17 cellular contexts compared by ENCODE assay signal in the genomic region with DNA sequence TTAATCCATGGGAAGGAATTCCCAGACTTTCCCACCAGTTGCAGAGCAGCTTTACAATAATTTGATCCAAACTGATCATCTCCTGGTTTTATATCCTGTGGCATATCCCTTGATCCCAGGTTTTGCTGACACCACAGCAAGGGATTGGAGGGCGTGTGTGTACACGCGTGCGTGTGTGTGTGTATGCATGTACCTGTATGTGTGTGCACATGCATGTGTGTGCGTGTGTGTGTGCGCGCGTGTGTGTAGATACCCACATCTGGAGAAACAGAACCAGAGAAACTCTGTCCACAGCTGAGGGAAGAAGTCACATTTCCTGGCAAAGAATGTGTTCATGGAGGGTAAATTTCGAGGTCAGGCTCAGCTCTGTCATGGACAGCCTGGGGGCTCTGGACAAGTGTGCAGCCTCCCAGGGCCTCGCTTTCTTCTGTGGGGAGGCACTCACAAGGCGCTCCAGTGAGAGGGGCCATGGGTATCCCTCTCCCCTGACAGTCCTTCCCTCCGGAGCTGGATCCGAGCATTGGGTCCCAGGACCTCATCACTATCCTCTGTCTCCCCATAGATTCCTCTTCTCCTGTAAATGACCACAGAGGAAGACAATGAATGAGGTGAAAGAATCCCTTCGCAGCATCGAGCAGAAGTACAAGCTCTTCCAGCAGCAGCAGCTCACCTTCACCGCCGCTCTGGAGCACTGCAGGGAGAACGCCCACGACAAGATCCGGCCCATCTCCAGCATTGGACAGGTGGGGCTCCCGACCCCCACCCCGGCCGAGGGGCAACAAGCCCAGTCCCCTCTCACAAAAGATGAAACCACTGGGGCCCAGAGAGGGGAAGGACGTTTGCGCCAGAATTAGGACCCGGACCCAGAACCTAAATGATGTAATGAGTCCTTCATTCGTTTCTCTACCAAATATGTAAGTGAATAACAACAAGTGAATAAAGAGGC. TPM values are rescaled to one million over a fixed set of nuclear protein-coding genes. Genes with fewer than 3 reads are reported as not detected.
DNase-seq lines count a peak whose midpoint lies in the region; ATAC-seq and TF ChIP-seq lines count a peak whose summit lies in the region.
"Had no signal": no experiment of that assay in that cellular context is flagged by ENCODE, and none has a peak within 500 bp of the region (broad histone marks: within the 10 kb centered on the region; RNA-seq: fewer than 3 reads in every experiment).

No MANE protein-coding gene starts in this region.

- no peak overlapping the region for H4K8ac ChIP-seq in neuronal stem cell (ENCODE audit: low read depth, low read length)

- H3K27me3 ChIP-seq in BLaER1 treated with 17β-estradiol and CSF1 and Interleukin-3, amounts not matched to agents 10 nM and 100 nM, result no peaks in the 10 kb centered on the region
- H3K27me3 ChIP-seq in neuronal stem cell (ENCODE audit: control insufficient read depth in 3 of 3, insufficient read depth in 3 of 3, low read depth in 1 of 3, low read length in 3 of 3), result no peaks in the 10 kb centered on the region
- H3K27me3 ChIP-seq: BE2C had no signal

- H4K20me1 ChIP-seq in BLaER1 treated with 17β-estradiol and CSF1 and Interleukin-3, amounts not matched to agents 10 nM and 100 nM, result no peaks in the 10 kb centered on the region

- H3K9ac ChIP-seq in BLaER1 treated with 17β-estradiol and CSF1 and Interleukin-3, amounts not matched to agents 10 nM and 100 nM, result peak overlapping the region in 8 of 11 experiments; percentile 1 to 96 (median 55); a peak in 7 of 22 replicates
- H3K9ac ChIP-seq in neuronal stem cell (ENCODE audit: low read depth, low read length, poor library complexity), result no peak overlapping the region

- no peak overlapping the region for H3K27ac Mint-ChIP-seq in chondrocyte (ENCODE audit: unreplicated experiment)
- H3K27ac Mint-ChIP-seq in stimulated activated naive B cell treated with anti-CD40 and anti-IgM and Interleukin-4, amounts not matched to agents 10 μg/mL and 1 μg/mL and 100 μg/mL, for 72 hours, result peak overlapping the region; percentile 25

- WGBS in neuronal stem cell (ENCODE audit: extremely low coverage in 2 of 2, insufficient read length in 2 of 2, insufficient replicate concordance in 1 of 2), 2 donors, result no CpG with 5 or more reads among the region's 27 CpGs

- no peak overlapping the region for H2BK120ac ChIP-seq in neuronal stem cell (ENCODE audit: low read depth, low read length)

- TF ChIP-seq CTCF in chondrocyte (IDR thresholded peaks at IDR 0.05), result no peak

- no peak overlapping the region for H3K4me3 ChIP-seq in BLaER1 treated with 17β-estradiol and CSF1 and Interleukin-3, amounts not matched to agents 10 nM and 100 nM
- no peak overlapping the region for H3K4me3 ChIP-seq in neuronal stem cell (ENCODE audit: low read length in 2 of 2)
- H3K4me3 ChIP-seq: HAP-1 had no signal

- no peaks in the 10 kb centered on the region for H3K27me3 Mint-ChIP-seq in chondrocyte (ENCODE audit: low read depth)
- no peaks in the 10 kb centered on the region for H3K27me3 Mint-ChIP-seq in stimulated activated naive B cell treated with anti-CD40 and anti-IgM and Interleukin-4, amounts not matched to agents 10 μg/mL and 1 μg/mL and 100 μg/mL, for 72 hours
- H3K27me3 Mint-ChIP-seq: CD8-positive, alpha-beta memory T cell had no signal

- H3K4me2 ChIP-seq in BLaER1 treated with 17β-estradiol and CSF1 and Interleukin-3, amounts not matched to agents 10 nM and 100 nM, result peak overlapping the region in 9 of 11 experiments; percentile 53 to 97 (median 92); a peak in 17 of 22 replicates
- no peak overlapping the region for H3K4me2 ChIP-seq in neuronal stem cell (ENCODE audit: insufficient read depth, low read length, poor library complexity, severe bottlenecking)

- H3K18ac ChIP-seq in neuronal stem cell (ENCODE audit: low read length), result peak overlapping the region; percentile 22

- no peaks in the 10 kb centered on the region for H3K9me3 Mint-ChIP-seq in chondrocyte (ENCODE audit: low read depth)
- H3K9me3 Mint-ChIP-seq in stimulated activated naive B cell treated with anti-CD40 and anti-IgM and Interleukin-4, amounts not matched to agents 10 μg/mL and 1 μg/mL and 100 μg/mL, for 72 hours, result no peaks in the 10 kb centered on the region
- H3K9me3 Mint-ChIP-seq: CD8-positive, alpha-beta memory T cell had no signal

- H3K79me1 ChIP-seq in neuronal stem cell (ENCODE audit: low read depth, low read length), result no peaks in the 10 kb centered on the region

- no peak overlapping the region for H2AK5ac ChIP-seq in neuronal stem cell (ENCODE audit: low read depth, low read length)

- H3K9me3 ChIP-seq in BLaER1 treated with 17β-estradiol and CSF1 and Interleukin-3, amounts not matched to agents 10 nM and 100 nM (replicated peaks in 1 of 11), result no peaks in the 10 kb centered on the region
- H3K9me3 ChIP-seq in neuronal stem cell (replicated peaks in 1 of 2; ENCODE audit: control insufficient read depth in 2 of 2, insufficient read depth in 1 of 2, low read depth in 1 of 2, low read length in 2 of 2), result no peaks in the 10 kb centered on the region
- H3K9me3 ChIP-seq: BE2C, Caco-2, HAP-1 had no signal

- no peak overlapping the region for H2AFZ ChIP-seq in neuronal stem cell (ENCODE audit: low read length)

- no peak overlapping the region for H2BK12ac ChIP-seq in neuronal stem cell (ENCODE audit: low read length)

- peaks cover 8% of the 10 kb centered on the region for H3K4me1 Mint-ChIP-seq in chondrocyte (ENCODE audit: low read depth)
- H3K4me1 Mint-ChIP-seq in stimulated activated naive B cell treated with anti-CD40 and anti-IgM and Interleukin-4, amounts not matched to agents 10 μg/mL and 1 μg/mL and 100 μg/mL, for 72 hours, result peaks cover 32 to 69% of the 10 kb centered on the region in 2 donors

- no peak for ATAC-seq in stimulated activated naive B cell treated with anti-CD40 and anti-IgM and Interleukin-4, amounts not matched to agents 10 μg/mL and 1 μg/mL and 100 μg/mL, for 72 hours (replicated peaks)
- no peak for ATAC-seq in GM18868 (IDR thresholded peaks at IDR 0.05; ENCODE audit: unreplicated experiment)

- DNase-seq in chondrocyte (ENCODE audit: low spot score), result peak; percentile 51
- DNase-seq in neuronal stem cell (ENCODE audit: low spot score), result no peak
- no peak for DNase-seq in stimulated activated naive B cell treated with anti-CD40 and anti-IgM and Interleukin-4, amounts not matched to agents 10 μg/mL and 1 μg/mL and 100 μg/mL, for 72 hours
- no peak for DNase-seq in stimulated activated CD4-positive, alpha-beta T cell treated with anti-CD3 and anti-CD28 coated beads, Interleukin-4, amount 100 ng/mL, for 1 hour
- DNase-seq in activated CD8-positive, alpha-beta memory T cell treated with anti-CD3 and anti-CD28 coated beads, Interleukin-2, amount 50 U/mL, for 48 hours, result no peak
- no peak for DNase-seq in activated CD4-positive, CD25-positive, alpha-beta regulatory T cell (lab: John Stamatoyannopoulos, UW)
- DNase-seq: ACHN, BE2C, Caco-2, DND-41, GDM1, IMR-90 had no signal

- no peaks in the 10 kb centered on the region for H3K36me3 Mint-ChIP-seq in chondrocyte (ENCODE audit: low read depth)
- H3K36me3 Mint-ChIP-seq in stimulated activated naive B cell treated with anti-CD40 and anti-IgM and Interleukin-4, amounts not matched to agents 10 μg/mL and 1 μg/mL and 100 μg/mL, for 72 hours, result no peaks in the 10 kb centered on the region
- H3K36me3 Mint-ChIP-seq: CD8-positive, alpha-beta memory T cell had no signal

- H3K23ac ChIP-seq in neuronal stem cell (ENCODE audit: low read depth, low read length, poor library complexity), result peak overlapping the region; percentile 44

- no peak overlapping the region for H2BK15ac ChIP-seq in neuronal stem cell (ENCODE audit: low read length)

- no peak overlapping the region for H3K4ac ChIP-seq in neuronal stem cell (ENCODE audit: low read length)

- H3K14ac ChIP-seq in neuronal stem cell (ENCODE audit: low read length), result no peak overlapping the region

- H3K4me3 Mint-ChIP-seq in chondrocyte (ENCODE audit: unreplicated experiment), result no peak overlapping the region
- H3K4me3 Mint-ChIP-seq in stimulated activated naive B cell treated with anti-CD40 and anti-IgM and Interleukin-4, amounts not matched to agents 10 μg/mL and 1 μg/mL and 100 μg/mL, for 72 hours, result no peak overlapping the region

- H3K27ac ChIP-seq in BLaER1 treated with 17β-estradiol and CSF1 and Interleukin-3, amounts not matched to agents 10 nM and 100 nM, result peak overlapping the region in 8 of 11 experiments; percentile 98 to 100 (median 100); a peak in 17 of 22 replicates
- H3K27ac ChIP-seq in neuronal stem cell (replicated peaks; ENCODE audit: low read length), result no peak overlapping the region

- H4K91ac ChIP-seq in neuronal stem cell (ENCODE audit: low read depth, low read length, poor library complexity), result no peak overlapping the region

- peaks cover 55 to 99% (median 94%) of the 10 kb centered on the region in 10 experiments for H3K4me1 ChIP-seq in BLaER1 treated with 17β-estradiol and CSF1 and Interleukin-3, amounts not matched to agents 10 nM and 100 nM
- peaks cover 2 to 8% of the 10 kb centered on the region in 2 donors for H3K4me1 ChIP-seq in neuronal stem cell (ENCODE audit: control insufficient read depth in 2 of 2, insufficient read depth in 1 of 2, low read depth in 1 of 2, low read length in 2 of 2)
- H3K4me1 ChIP-seq: BE2C, HAP-1 had no signal

- H2BK5ac ChIP-seq in neuronal stem cell (ENCODE audit: low read length), result no peak overlapping the region

- 0 out of 22 replicates have a peak, but pooled peaks cover 0 to 8% (median 0%) of the 10 kb centered on the region in 11 experiments for H3K36me3 ChIP-seq in BLaER1 treated with 17β-estradiol and CSF1 and Interleukin-3, amounts not matched to agents 10 nM and 100 nM
- peaks cover 0 to 5% of the 10 kb centered on the region in 2 donors for H3K36me3 ChIP-seq in neuronal stem cell (replicated peaks in 1 of 2; ENCODE audit: control insufficient read depth in 2 of 2, insufficient read depth in 2 of 2, low read length in 2 of 2)
- H3K36me3 ChIP-seq: BE2C, HAP-1 had no signal

RNA-seq across cellular contexts. Expression of a gene that starts 4.9 kb away (rescaled TPM):
- 3.3 to 5.4 TPM (median 3.7 TPM) in 3 replicates for total RNA-seq in chondrocyte
- polyA plus RNA-seq in neuronal stem cell (2013, experiment 1 of 2), result 10.3 TPM
- polyA plus RNA-seq in neuronal stem cell (2013, experiment 2 of 2), result 10.5 TPM

RNA-seq across cellular contexts. Expression of a gene that starts 5.5 kb away (rescaled TPM):
- 0.22 to 1.5 TPM (median 0.33 TPM) in 3 replicates for total RNA-seq in chondrocyte
- 1.4 TPM for polyA plus RNA-seq in neuronal stem cell (2013, experiment 1 of 2)
- 0.91 TPM for polyA plus RNA-seq in neuronal stem cell (2013, experiment 2 of 2)
- total RNA-seq: CD8-positive, alpha-beta memory T cell; HT-29 had no signal
- polyA plus RNA-seq: CD8-positive, alpha-beta memory T cell had no signal
